In the genomic region with DNA sequence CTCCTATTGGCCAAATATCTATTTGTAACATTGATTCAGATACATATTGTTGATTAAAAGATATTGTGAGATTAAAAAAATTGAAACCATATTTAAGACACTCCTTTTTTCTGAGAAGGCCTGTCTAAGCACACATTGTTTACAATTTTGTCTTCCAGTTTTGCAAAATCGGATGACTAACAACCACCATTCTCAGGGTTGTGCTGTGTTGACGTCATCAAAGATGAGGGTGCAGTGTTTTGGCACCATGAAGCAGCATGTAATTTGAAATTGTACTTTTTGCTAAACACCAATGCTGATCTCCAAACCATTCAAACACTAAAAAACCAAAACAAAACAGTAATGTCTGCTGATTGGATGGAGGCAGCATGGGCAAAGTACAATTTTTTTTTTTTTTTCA, we compare ENCODE assay signal across 13 cellular contexts. TPM values are rescaled to one million over a fixed set of nuclear protein-coding genes. Genes with fewer than 3 reads are reported as not detected.
DNase-seq lines count a peak whose midpoint lies in the region; ATAC-seq and TF ChIP-seq lines count a peak whose summit lies in the region.
"Had no signal": no experiment of that assay in that cellular context is flagged by ENCODE, and none has a peak within 500 bp of the region (broad histone marks: within the 10 kb centered on the region; RNA-seq: fewer than 3 reads in every experiment).

No MANE protein-coding gene starts in this region.

- no peaks in the 10 kb centered on the region for H3K36me3 ChIP-seq in BJ (ENCODE audit: control insufficient read depth, insufficient read depth, low read length)

- ATAC-seq in GM18861 (IDR thresholded peaks at IDR 0.05; ENCODE audit: unreplicated experiment) = no peak
- ATAC-seq: left lobe of liver, natural killer cell had no signal

- POLR2A ChIA-PET in BJ (lab: Charles Lee) = no interaction called here

- CTCF ChIA-PET in BJ (lab: Yijun Ruan, JAX) = no interaction called here

- H3K27me3 ChIP-seq in BJ (ENCODE audit: control insufficient read depth, insufficient read depth, low read length) = peaks cover 3% of the 10 kb centered on the region; the same call in 1 of the 2 replicates

- no peak overlapping the region for H3K4me3 ChIP-seq in BJ (ENCODE audit: low read depth, low read length)

- DNase-seq in BJ (ENCODE audit: low read depth) (peak; percentile 31), NCI-H226 (peak; percentile 89), epithelial cell of prostate (ENCODE audit: low read depth, low spot score) (peak; percentile 57), renal cortical epithelial cell (ENCODE audit: low read depth) (peak; percentile 74), T-helper 2 cell (no peak), dermis blood vessel endothelial cell (no peak), caudate nucleus (lab: John Stamatoyannopoulos, UW) (no peak)
- DNase-seq: glutamatergic neuron; natural killer cell; retina; stimulated activated naive CD4-positive, alpha-beta T cell treated with Interleukin-2 at 50 U/mL for 16 hours had no signal

- TF ChIP-seq CTCF in BJ (IDR thresholded peaks at IDR 0.05; ENCODE audit: insufficient read depth, low read depth, low read length) = no peak

- H3K27ac ChIP-seq in epithelial cell of prostate (no peak overlapping the region), caudate nucleus (ENCODE audit: low read depth, low read length) (no peak overlapping the region)

RNA-seq across cellular contexts. Expression of gene CREB5, which starts 7.4 kb away (rescaled TPM):
- polyA plus RNA-seq in BJ (2011; rRNA removed) = 2.6 and 3.9 TPM in 2 replicates
- 6.3 and 6.9 TPM in 2 replicates for polyA minus RNA-seq in BJ (2011; rRNA and poly(A)+ RNA removed)
- total RNA-seq in renal cortical epithelial cell = 6.9 and 14.1 TPM in 2 replicates
- 1.5 and 4.1 TPM in 2 replicates for total RNA-seq in dermis blood vessel endothelial cell

Comparison
In these comparisons a context has a peak if more than half of its experiments do, and no peak if none do; other contexts are left out.
1. DNase-seq: peak in BJ (single experiment), NCI-H226 (single experiment), epithelial cell of prostate (single experiment) and renal cortical epithelial cell (single experiment); none in T-helper 2 cell (0 of 5), dermis blood vessel endothelial cell (single experiment) and caudate nucleus (0 of 61).